ENCODE assay signal across 8 cellular contexts in the genomic region with DNA sequence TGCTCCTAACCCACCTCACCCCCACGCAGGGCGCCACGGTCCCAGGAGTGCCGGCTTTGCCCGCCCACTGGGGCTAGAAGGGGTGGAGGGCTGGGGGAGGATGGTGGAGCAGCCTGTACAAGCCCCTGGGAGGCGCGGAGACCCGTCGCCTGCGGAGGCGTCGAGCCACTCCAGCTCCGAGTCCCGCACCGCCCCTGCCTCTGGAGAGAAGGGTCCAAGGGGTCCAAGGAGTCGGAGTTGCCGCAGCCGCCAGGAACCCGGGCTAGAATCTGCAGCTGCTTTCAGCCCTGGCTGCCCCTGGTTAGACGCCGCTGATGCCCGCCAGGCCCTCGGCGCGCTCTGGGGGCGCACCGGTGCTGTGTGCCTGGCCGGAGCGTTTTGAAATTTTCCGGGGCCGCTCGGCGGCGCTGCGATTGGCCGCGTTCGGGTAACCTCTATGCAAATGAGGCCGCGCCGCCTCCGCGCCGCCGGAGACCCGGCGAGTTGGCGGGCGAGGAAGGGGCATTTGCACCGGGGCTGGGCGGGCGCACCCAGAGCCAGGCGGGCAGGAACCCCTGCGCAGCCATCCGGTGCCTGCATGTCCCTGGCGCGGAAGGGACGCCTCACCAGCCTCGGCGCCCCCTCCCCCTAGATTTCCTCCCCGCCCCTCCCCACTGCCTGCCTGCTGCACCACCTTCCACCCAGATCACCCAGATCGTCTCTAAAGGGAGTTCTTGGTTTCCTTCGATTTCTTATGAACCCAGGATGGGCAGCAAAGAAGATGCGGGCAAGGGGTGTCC. TPM values are rescaled to one million over a fixed set of nuclear protein-coding genes. Genes with fewer than 3 reads are reported as not detected.
DNase-seq lines count a peak whose midpoint lies in the region; ATAC-seq and TF ChIP-seq lines count a peak whose summit lies in the region.

A gene with protein sequence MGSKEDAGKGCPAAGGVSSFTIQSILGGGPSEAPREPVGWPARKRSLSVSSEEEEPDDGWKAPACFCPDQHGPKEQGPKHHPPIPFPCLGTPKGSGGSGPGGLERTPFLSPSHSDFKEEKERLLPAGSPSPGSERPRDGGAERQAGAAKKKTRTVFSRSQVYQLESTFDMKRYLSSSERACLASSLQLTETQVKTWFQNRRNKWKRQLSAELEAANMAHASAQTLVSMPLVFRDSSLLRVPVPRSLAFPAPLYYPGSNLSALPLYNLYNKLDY (plus strand): TSS at position 502 of the 779 bp plus-strand sequence. CDS start 243 bp downstream, at position 745.

- no peaks in the 10 kb centered on the region for H3K36me3 ChIP-seq in gastroesophageal sphincter

- TF ChIP-seq EP300 in gastroesophageal sphincter (IDR thresholded peaks at IDR 0.05): no peak

- peaks cover 100% of the 10 kb centered on the region for H3K27me3 ChIP-seq in gastroesophageal sphincter

- peaks cover 49% of the 10 kb centered on the region for H3K4me1 Mint-ChIP-seq in activated CD4-positive, alpha-beta memory T cell treated with anti-CD3 and anti-CD28 coated beads for 36 hours (ENCODE audit: low read depth)
- H3K4me1 Mint-ChIP-seq in memory B cell: peaks cover 11% of the 10 kb centered on the region

- H3K9me3 Mint-ChIP-seq in activated CD4-positive, alpha-beta memory T cell treated with anti-CD3 and anti-CD28 coated beads for 36 hours: no peaks in the 10 kb centered on the region
- no peaks in the 10 kb centered on the region for H3K9me3 Mint-ChIP-seq in memory B cell

- H3K27ac Mint-ChIP-seq in activated CD4-positive, alpha-beta memory T cell treated with anti-CD3 and anti-CD28 coated beads for 36 hours: peak within 1 kb of the TSS; percentile 39
- peak within 1 kb of the TSS; percentile 84 for H3K27ac Mint-ChIP-seq in memory B cell

- DNase-seq in DMS79 (lab: John Stamatoyannopoulos, UW): peak; percentile 12
- DNase-seq in activated CD4-positive, alpha-beta memory T cell treated with anti-CD3 and anti-CD28 coated beads for 36 hours: peak; percentile 64
- DNase-seq in memory B cell (ENCODE audit: low spot score in 2 of 2): peak in 1 of 2 donors; percentile 39
- no peak for DNase-seq in 8988T
- DNase-seq in stimulated activated CD4-positive, alpha-beta T cell treated with anti-CD3 and anti-CD28 coated beads, Interleukin-4, amount 100 ng/mL, for 1 hour: no peak

- ATAC-seq in HG03103 (IDR thresholded peaks at IDR 0.05; ENCODE audit: low read depth, unreplicated experiment) (peak; percentile 36), memory B cell (ENCODE audit: low read depth) (peak; percentile 23), gastroesophageal sphincter (no peak), HG03175 (IDR thresholded peaks at IDR 0.05; ENCODE audit: unreplicated experiment) (no peak)

- H3K36me3 Mint-ChIP-seq in activated CD4-positive, alpha-beta memory T cell treated with anti-CD3 and anti-CD28 coated beads for 36 hours: peaks cover 3% of the 10 kb centered on the region
- peaks cover 3% of the 10 kb centered on the region for H3K36me3 Mint-ChIP-seq in memory B cell

- no peaks in the 10 kb centered on the region for H3K9me3 ChIP-seq in gastroesophageal sphincter

- H3K4me3 ChIP-seq in gastroesophageal sphincter: peak within 1 kb of the TSS in 1 of 2 donors; percentile 2

- H3K27ac ChIP-seq in gastroesophageal sphincter: no peak within 1 kb of the TSS

- H3K27me3 Mint-ChIP-seq in activated CD4-positive, alpha-beta memory T cell treated with anti-CD3 and anti-CD28 coated beads for 36 hours: peaks cover 58% of the 10 kb centered on the region
- H3K27me3 Mint-ChIP-seq in memory B cell: peaks cover 28% of the 10 kb centered on the region

- CTCF ChIA-PET in activated CD4-positive, alpha-beta memory T cell treated with anti-CD3 and anti-CD28 coated beads for 36 hours (lab: Charles Lee): interaction anchor here (2.4 to 4.0 kb wide), 2 partner anchors 14 kb away, joined by 21 to 24 read pairs; no protein-coding TSS in a partner anchor

- WGBS in gastroesophageal sphincter (ENCODE audit: low coverage in 1 of 2), 2 donors: no CpG with 5 or more reads among the region's 64 CpGs

- no peak for TF ChIP-seq POLR2A in gastroesophageal sphincter (IDR thresholded peaks at IDR 0.05)

- peaks cover 0 to 66% (median 30%) of the 10 kb centered on the region in 3 donors for H3K4me1 ChIP-seq in gastroesophageal sphincter

- TF ChIP-seq CTCF in gastroesophageal sphincter (IDR thresholded peaks at IDR 0.05): no peak

- POLR2A ChIA-PET in activated CD4-positive, alpha-beta memory T cell treated with anti-CD3 and anti-CD28 coated beads for 36 hours (lab: Charles Lee): no interaction called here

- intact Hi-C loops in activated CD4-positive, alpha-beta memory T cell treated with anti-CD3 and anti-CD28 coated beads for 36 hours (cut with micrococcal nuclease): loop anchor here (2.0 to 10.0 kb wide), 2 partner anchors 15 to 947 kb away; a partner anchor contains a TSS

- H3K4me3 Mint-ChIP-seq in activated CD4-positive, alpha-beta memory T cell treated with anti-CD3 and anti-CD28 coated beads for 36 hours: peak within 1 kb of the TSS; percentile 58
- peak within 1 kb of the TSS; percentile 46 for H3K4me3 Mint-ChIP-seq in memory B cell

RNA-seq across cellular contexts. Expression of the gene that starts here (rescaled TPM):
- total RNA-seq in activated CD4-positive, alpha-beta memory T cell treated with anti-CD3 and anti-CD28 coated beads for 36 hours: under 1 TPM; 0.31 to 0.43 TPM
- total RNA-seq in gastroesophageal sphincter: not detected

Comparison
In these comparisons a context has a peak if more than half of its experiments do, and no peak if none do; other contexts are left out.
1. Peak in DNase-seq in activated CD4-positive, alpha-beta memory T cell treated with anti-CD3 and anti-CD28 coated beads for 36 hours; RNA of the gene not detected or under 1 TPM.
2. ATAC-seq: peak in HG03103 (single experiment) and memory B cell (single experiment); none in gastroesophageal sphincter (single experiment) and HG03175 (single experiment).